ENCODE assay signal across 32 cellular contexts in the genomic region with DNA sequence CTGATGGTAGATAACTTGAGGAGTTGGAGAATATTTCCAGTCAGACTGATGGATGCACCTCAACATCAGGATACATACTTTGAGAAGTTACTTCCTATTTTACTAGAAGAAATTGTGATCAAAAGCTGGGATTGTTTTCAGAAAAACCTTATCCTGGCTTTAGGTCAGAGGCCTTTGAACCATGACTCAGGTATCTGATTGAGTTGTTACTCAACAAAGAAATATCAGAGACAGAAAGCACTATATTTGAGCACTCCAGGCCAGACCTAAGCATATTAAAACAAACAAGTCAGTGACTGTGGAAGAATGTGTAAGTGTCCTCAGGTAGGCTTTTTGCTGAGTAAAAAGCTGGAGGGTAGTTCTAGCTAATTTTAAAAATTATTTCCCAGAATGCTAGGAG.
"Had no signal": no experiment of that assay in that cellular context is flagged by ENCODE, and none has a peak within 500 bp of the region (broad histone marks: within the 10 kb centered on the region; RNA-seq: fewer than 3 reads in every experiment).

No MANE protein-coding gene starts in this region.

- H3K9me3 ChIP-seq: ascending aorta, breast epithelium, esophagus muscularis mucosa, gastrocnemius medialis had no signal

- H3K4me3 Mint-ChIP-seq: activated CD4-positive, alpha-beta memory T cell treated with anti-CD3 and anti-CD28 coated beads, Interleukin-2, amount 10 ng/mL, durations not matched to agents 7 days and 5 days; activated CD4-positive, alpha-beta T cell treated with anti-CD3 and anti-CD28 coated beads, Interleukin-2, amount 10 ng/mL, durations not matched to agents 7 days and 5 days; activated naive CD4-positive, alpha-beta T cell treated with anti-CD3 and anti-CD28 coated beads, Interleukin-2, amount 10 ng/mL, durations not matched to agents 7 days and 5 days; activated naive CD8-positive, alpha-beta T cell treated with anti-CD3 and anti-CD28 coated beads, Interleukin-2, amount 10 ng/mL, durations not matched to agents 7 days and 5 days; activated T-cell treated with anti-CD3 and anti-CD28 coated beads, Interleukin-2, amount 50 U/mL, for 24 hours; activated T-cell treated with anti-CD3 and anti-CD28 coated beads, Interleukin-2, amount 50 U/mL, for 72 hours; central memory CD8-positive, alpha-beta T cell; dendritic cell treated with granulocyte-macrophage colony-stimulating factor and Interleukin-4, amounts not matched to agents 40 ng/mL and 50 ng/mL, for 4 days; T-helper 17 cell; T-helper 2 cell treated with Interferon-gamma antibody and Interleukin-4, amounts not matched to agents 5 μg/mL and 100 μg/mL, for 36 hours had no signal

- H3K27ac Mint-ChIP-seq: activated CD4-positive, alpha-beta memory T cell treated with anti-CD3 and anti-CD28 coated beads, Interleukin-2, amount 10 ng/mL, durations not matched to agents 7 days and 5 days; activated CD4-positive, alpha-beta T cell treated with anti-CD3 and anti-CD28 coated beads, Interleukin-2, amount 10 ng/mL, durations not matched to agents 7 days and 5 days; activated naive CD4-positive, alpha-beta T cell treated with anti-CD3 and anti-CD28 coated beads, Interleukin-2, amount 10 ng/mL, durations not matched to agents 7 days and 5 days; activated naive CD4-positive, alpha-beta T cell treated with anti-CD3 and anti-CD28 coated beads, Interleukin-2, amount 50 U/mL, for 72 hours; activated naive CD8-positive, alpha-beta T cell treated with anti-CD3 and anti-CD28 coated beads, Interleukin-2, amount 10 ng/mL, durations not matched to agents 7 days and 5 days; activated T-cell treated with anti-CD3 and anti-CD28 coated beads, Interleukin-2, amount 50 U/mL, for 24 hours; activated T-cell treated with anti-CD3 and anti-CD28 coated beads, Interleukin-2, amount 50 U/mL, for 72 hours; dendritic cell treated with granulocyte-macrophage colony-stimulating factor and Interleukin-4, amounts not matched to agents 40 ng/mL and 50 ng/mL, for 4 days; T-helper 17 cell; T-helper 2 cell treated with Interferon-gamma antibody and Interleukin-4, amounts not matched to agents 5 μg/mL and 100 μg/mL, for 36 hours had no signal

- ATAC-seq: activated naive CD4-positive, alpha-beta T cell treated with anti-CD3 and anti-CD28 coated beads, Interleukin-2, amount 50 U/mL, for 72 hours; activated T-cell treated with anti-CD3 and anti-CD28 coated beads, Interleukin-2, amount 50 U/mL, for 72 hours; foreskin keratinocyte; gastrocnemius medialis; heart left ventricle; T-helper 17 cell had no signal

- H3K36me3 ChIP-seq: ascending aorta, breast epithelium, esophagus muscularis mucosa, gastrocnemius medialis, heart left ventricle had no signal

- H3K36me3 Mint-ChIP-seq: activated naive CD4-positive, alpha-beta T cell treated with anti-CD3 and anti-CD28 coated beads, Interleukin-2, amount 10 ng/mL, durations not matched to agents 7 days and 5 days; activated naive CD4-positive, alpha-beta T cell treated with anti-CD3 and anti-CD28 coated beads, Interleukin-2, amount 50 U/mL, for 72 hours; activated naive CD8-positive, alpha-beta T cell treated with anti-CD3 and anti-CD28 coated beads, Interleukin-2, amount 10 ng/mL, durations not matched to agents 7 days and 5 days; brain had no signal

- H3K27ac ChIP-seq: ascending aorta, breast epithelium, coronary artery, dorsolateral prefrontal cortex, esophagus muscularis mucosa, foreskin keratinocyte, gastrocnemius medialis had no signal

- H3K4me3 ChIP-seq: ascending aorta, breast epithelium, coronary artery, dorsolateral prefrontal cortex, esophagus muscularis mucosa, gastrocnemius medialis, heart left ventricle had no signal

- H3K4me1 ChIP-seq: ascending aorta, breast epithelium, esophagus muscularis mucosa, foreskin keratinocyte, gastrocnemius medialis had no signal

- H3K27me3 Mint-ChIP-seq: activated CD4-positive, alpha-beta memory T cell treated with anti-CD3 and anti-CD28 coated beads, Interleukin-2, amount 10 ng/mL, durations not matched to agents 7 days and 5 days; activated CD4-positive, alpha-beta T cell treated with anti-CD3 and anti-CD28 coated beads, Interleukin-2, amount 10 ng/mL, durations not matched to agents 7 days and 5 days; activated naive CD4-positive, alpha-beta T cell treated with anti-CD3 and anti-CD28 coated beads, Interleukin-2, amount 10 ng/mL, durations not matched to agents 7 days and 5 days; activated naive CD8-positive, alpha-beta T cell treated with anti-CD3 and anti-CD28 coated beads, Interleukin-2, amount 10 ng/mL, durations not matched to agents 7 days and 5 days; activated T-cell treated with anti-CD3 and anti-CD28 coated beads, Interleukin-2, amount 50 U/mL, for 24 hours; central memory CD8-positive, alpha-beta T cell; dendritic cell treated with granulocyte-macrophage colony-stimulating factor and Interleukin-4, amounts not matched to agents 40 ng/mL and 50 ng/mL, for 4 days; T-helper 17 cell had no signal

- H3K9me3 Mint-ChIP-seq: activated CD4-positive, alpha-beta memory T cell treated with anti-CD3 and anti-CD28 coated beads, Interleukin-2, amount 10 ng/mL, durations not matched to agents 7 days and 5 days; activated CD4-positive, alpha-beta T cell treated with anti-CD3 and anti-CD28 coated beads, Interleukin-2, amount 10 ng/mL, durations not matched to agents 7 days and 5 days; activated naive CD8-positive, alpha-beta T cell treated with anti-CD3 and anti-CD28 coated beads, Interleukin-2, amount 10 ng/mL, durations not matched to agents 7 days and 5 days; activated T-cell treated with anti-CD3 and anti-CD28 coated beads, Interleukin-2, amount 50 U/mL, for 24 hours; brain; central memory CD8-positive, alpha-beta T cell; dendritic cell treated with granulocyte-macrophage colony-stimulating factor and Interleukin-4, amounts not matched to agents 40 ng/mL and 50 ng/mL, for 4 days had no signal

- H3K27me3 ChIP-seq: ascending aorta, breast epithelium, dorsolateral prefrontal cortex, esophagus muscularis mucosa, foreskin keratinocyte, gastrocnemius medialis, heart left ventricle had no signal

- H3K4me1 Mint-ChIP-seq: activated CD4-positive, alpha-beta memory T cell treated with anti-CD3 and anti-CD28 coated beads, Interleukin-2, amount 10 ng/mL, durations not matched to agents 7 days and 5 days; activated CD4-positive, alpha-beta T cell treated with anti-CD3 and anti-CD28 coated beads, Interleukin-2, amount 10 ng/mL, durations not matched to agents 7 days and 5 days; activated naive CD4-positive, alpha-beta T cell treated with anti-CD3 and anti-CD28 coated beads, Interleukin-2, amount 10 ng/mL, durations not matched to agents 7 days and 5 days; activated naive CD8-positive, alpha-beta T cell treated with anti-CD3 and anti-CD28 coated beads, Interleukin-2, amount 10 ng/mL, durations not matched to agents 7 days and 5 days; brain; central memory CD8-positive, alpha-beta T cell; T-helper 17 cell had no signal

- DNase-seq: activated CD4-positive, alpha-beta memory T cell treated with anti-CD3 and anti-CD28 coated beads, Interleukin-2, amount 10 ng/mL, durations not matched to agents 7 days and 5 days; activated CD4-positive, alpha-beta T cell treated with anti-CD3 and anti-CD28 coated beads for 1 hour; activated CD4-positive, alpha-beta T cell treated with anti-CD3 and anti-CD28 coated beads for 4 hours; activated CD4-positive, alpha-beta T cell treated with anti-CD3 and anti-CD28 coated beads, Interleukin-2, amount 10 ng/mL, durations not matched to agents 7 days and 5 days; activated CD4-positive, alpha-beta T cell treated with anti-CD3 and anti-CD28 coated beads, Interleukin-2, amount 50 U/mL, for 4 hours; activated CD8-positive, alpha-beta memory T cell treated with anti-CD3 and anti-CD28 coated beads, Interleukin-2, amount 50 U/mL, for 48 hours; activated gamma-delta T cell; activated naive CD4-positive, alpha-beta T cell; activated naive CD4-positive, alpha-beta T cell treated with anti-CD3 and anti-CD28 coated beads, Interleukin-2, amount 10 ng/mL, durations not matched to agents 7 days and 5 days; activated naive CD8-positive, alpha-beta T cell treated with anti-CD3 and anti-CD28 coated beads, Interleukin-2, amount 10 ng/mL, durations not matched to agents 7 days and 5 days; activated T-cell treated with anti-CD3 and anti-CD28 coated beads for 4 hours; activated T-cell treated with anti-CD3 and anti-CD28 coated beads, Interleukin-2, amount 50 U/mL, for 24 hours; activated T-cell treated with anti-CD3 and anti-CD28 coated beads, Interleukin-2, amount 50 U/mL, for 72 hours; dorsolateral prefrontal cortex; effector memory CD4-positive, alpha-beta T cell; erythroblast; foreskin keratinocyte; gastrocnemius medialis; glutamatergic neuron; heart left ventricle; T-helper 1 cell; T-helper 17 cell; T1000 had no signal
